ENCODE assay signal across 12 cellular contexts in the genomic region with DNA sequence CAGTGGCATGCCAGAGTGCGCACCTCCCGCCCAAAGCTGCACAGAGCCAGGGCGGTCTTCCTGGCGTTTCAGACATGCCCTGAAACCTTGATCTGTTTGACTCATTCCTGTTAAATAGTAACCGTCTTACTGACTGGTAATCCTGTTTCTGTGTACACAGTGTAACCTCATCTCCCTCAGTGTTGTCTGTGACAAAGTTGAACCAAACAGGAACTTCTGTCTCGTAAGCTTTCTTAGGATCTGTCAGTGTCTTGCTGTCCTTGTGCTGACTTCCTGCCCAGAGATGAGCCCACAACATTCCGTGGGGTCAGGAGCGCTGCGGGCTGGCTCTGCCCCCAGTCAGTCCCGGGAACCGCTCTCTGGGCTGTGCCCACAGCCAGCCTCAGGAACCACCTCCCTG. TPM values are rescaled to one million over a fixed set of nuclear protein-coding genes. Genes with fewer than 3 reads are reported as not detected.
A peak's percentile ranks its signal among the peaks of the same experiment; 100 is the strongest.
DNase-seq lines count a peak whose midpoint lies in the region; ATAC-seq, FAIRE-seq and TF ChIP-seq lines count a peak whose summit lies in the region.
"Not testable (repeated sequence)": the region's sequence is repeated elsewhere in the genome, so short reads cannot be mapped to it uniquely, and the experiment has no call there.
"Had no signal": no experiment of that assay in that cellular context is flagged by ENCODE, and none has a peak within 500 bp of the region (broad histone marks: within the 10 kb centered on the region; RNA-seq: fewer than 3 reads in every experiment).

No MANE protein-coding gene starts in this region.

- TF ChIP-seq POLR2A in A549 (IDR thresholded peaks at IDR 0.05; ENCODE audit: low read length); endothelial cell of umbilical vein (IDR thresholded peaks at IDR 0.05; ENCODE audit: low read depth, low read length); HepG2 (IDR thresholded peaks at IDR 0.05; ENCODE audit: insufficient read depth in 1 of 2, low read depth in 2 of 2, low read length in 2 of 2): not testable (repeated sequence)

- H3K79me2 ChIP-seq in endothelial cell of umbilical vein (ENCODE audit: control insufficient read depth, insufficient read depth, low read length); HepG2 (ENCODE audit: insufficient read depth, low read length): not testable (repeated sequence)

- FAIRE-seq in A549 (lab: Jason Lieb, UNC) (peak; percentile 100), endothelial cell of umbilical vein (lab: Jason Lieb, UNC) (peak; percentile 21), kidney (lab: Jason Lieb, UNC) (peak; percentile 37), HepG2 (lab: Jason Lieb, UNC) (peak; percentile 100)
- FAIRE-seq in pancreas (lab: Jason Lieb, UNC): not testable (repeated sequence)

- peak; percentile 98 for ATAC-seq in A549
- peak; percentile 37 for ATAC-seq in GM18909 (IDR thresholded peaks at IDR 0.05; ENCODE audit: poor library complexity, unreplicated experiment)
- peak; percentile 65 for ATAC-seq in HG03354 (IDR thresholded peaks at IDR 0.05; ENCODE audit: poor library complexity, severe bottlenecking, unreplicated experiment)
- peak; percentile 97 for ATAC-seq in RWPE2 (ENCODE audit: low read depth)
- ATAC-seq in HepG2: peak; percentile 95
- ATAC-seq in pancreas: peak; percentile 52 to 74 (median 69)

- DNase-seq in A549 (ENCODE audit: low read depth in 1 of 2, low spot score in 1 of 2); RWPE2 (ENCODE audit: low spot score); endothelial cell of umbilical vein (ENCODE audit: low read depth, low spot score); kidney; HepG2 (ENCODE audit: low spot score); pancreas: not testable (repeated sequence)

- in situ Hi-C loops in HepG2 (cut with HindIII; ENCODE audit: extremely low pct_ligation_motif_present, low pct_unique_long_range_greater_than_20kb): not testable (repeated sequence)

- not testable (repeated sequence) for H3K4me1 ChIP-seq in A549; RWPE2 (ENCODE audit: insufficient read depth, poor library complexity, severe bottlenecking); endothelial cell of umbilical vein (ENCODE audit: control insufficient read depth, extremely low read depth, insufficient read depth, low read length); kidney (ENCODE audit: control insufficient read depth in 1 of 2, insufficient read depth in 1 of 2, low read depth in 1 of 2, low read length in 2 of 2); HepG2 (ENCODE audit: insufficient read depth, low read length); pancreas

- H3K4me3 ChIP-seq in A549; RWPE2 (ENCODE audit: severe bottlenecking); endothelial cell of umbilical vein (replicated peaks in 1 of 3; ENCODE audit: insufficient read depth in 1 of 3, low read depth in 1 of 3, low read length in 3 of 3); kidney (ENCODE audit: low read length in 2 of 2); HepG2 (replicated peaks in 1 of 3; ENCODE audit: insufficient read depth in 1 of 3, low read depth in 2 of 3, low read length in 3 of 3); pancreas: not testable (repeated sequence)

- intact Hi-C loops in endothelial cell of umbilical vein (cut with micrococcal nuclease); kidney (cut with DNase I); HepG2 (cut with micrococcal nuclease; ENCODE audit: unreplicated experiment); pancreas (cut with DNase I): not testable (repeated sequence)

- no CpG with 5 or more reads among the region's 11 CpGs for WGBS in A549 (ENCODE audit: missing lambda C conversion rate)
- WGBS in HepG2 (ENCODE audit: low lambda C conversion rate): no CpG with 5 or more reads among the region's 11 CpGs
- no CpG with 5 or more reads among the region's 11 CpGs for WGBS in pancreas, 2 donors

- H3K9me3 ChIP-seq in A549; RWPE2 (ENCODE audit: severe bottlenecking); endothelial cell of umbilical vein (replicated peaks; ENCODE audit: control insufficient read depth, insufficient read depth, low read length); kidney (ENCODE audit: control insufficient read depth in 1 of 2, low read length in 2 of 2); HepG2 (ENCODE audit: low read length); pancreas: not testable (repeated sequence)

- not testable (repeated sequence) for BruUV-seq in endothelial cell of umbilical vein (replicated peaks; lab: Mats Ljungman, UMichigan); HepG2 (replicated peaks; lab: Mats Ljungman, UMichigan)

- dilution Hi-C loops in endothelial cell of umbilical vein (cut with MboI; ENCODE audit: extremely low pct_ligation_motif_present, low sequenced_read_pairs): not testable (repeated sequence)

- TF ChIP-seq EP300 in A549 (IDR thresholded peaks at IDR 0.05); HepG2 (IDR thresholded peaks at IDR 0.05; ENCODE audit: low read depth in 2 of 2, low read length in 2 of 2); HepG2 (CRISPR knock-in tag; IDR thresholded peaks at IDR 0.05; ENCODE audit: borderline replicate concordance): not testable (repeated sequence)

- H3K36me3 ChIP-seq in RWPE2 (ENCODE audit: low read depth); endothelial cell of umbilical vein (ENCODE audit: control insufficient read depth in 2 of 2, extremely low read depth in 1 of 2, insufficient read depth in 2 of 2, low read length in 2 of 2); kidney (ENCODE audit: control insufficient read depth in 1 of 2, insufficient read depth in 2 of 2, low read length in 2 of 2); HepG2 (replicated peaks in 1 of 2; ENCODE audit: control insufficient read depth in 1 of 2, insufficient read depth in 2 of 2, low read length in 2 of 2); pancreas: not testable (repeated sequence)

- H4K20me1 ChIP-seq in endothelial cell of umbilical vein (replicated peaks; ENCODE audit: control insufficient read depth, extremely low read depth, insufficient read depth, low read length); HepG2 (ENCODE audit: insufficient read depth, low read length): not testable (repeated sequence)

- H3K27me3 ChIP-seq in RWPE2 (ENCODE audit: insufficient read depth, poor library complexity, severe bottlenecking); endothelial cell of umbilical vein (ENCODE audit: control insufficient read depth in 2 of 2, insufficient read depth in 2 of 2, low read length in 2 of 2); HepG2 (ENCODE audit: control insufficient read depth in 1 of 2, insufficient read depth in 2 of 2, low read length in 2 of 2); pancreas: not testable (repeated sequence)

- CTCF ChIA-PET in A549 (lab: Yijun Ruan, JAX); endothelial cell of umbilical vein (lab: Charles Lee); HepG2 (lab: Yijun Ruan, JAX; ENCODE audit: low intra/inter-chr PET ratio, low total read pairs): not testable (repeated sequence)

- not testable (repeated sequence) for H2AFZ ChIP-seq in endothelial cell of umbilical vein (ENCODE audit: low read depth, low read length); HepG2 (ENCODE audit: low read length)

- TF ChIP-seq RAD21 in A549 (conservative IDR thresholded peaks at IDR 0.05 in 1 of 2, IDR thresholded peaks at IDR 0.05 in 1 of 2); HepG2 (CRISPR knock-in tag; IDR thresholded peaks at IDR 0.05): not testable (repeated sequence)

- POLR2A ChIA-PET in A549 (lab: Yijun Ruan, JAX); endothelial cell of umbilical vein (lab: Charles Lee); HepG2 (lab: Yijun Ruan, JAX): not testable (repeated sequence)

- not testable (repeated sequence) for H3K4me2 ChIP-seq in A549; endothelial cell of umbilical vein (ENCODE audit: insufficient read depth, low read length); HepG2 (ENCODE audit: low read depth, low read length)

- not testable (repeated sequence) for TF ChIP-seq CTCF in A549 (IDR thresholded peaks at IDR 0.05); RWPE2 (IDR thresholded peaks at IDR 0.05; ENCODE audit: poor library complexity, severe bottlenecking); endothelial cell of umbilical vein (IDR thresholded peaks at IDR 0.05; ENCODE audit: extremely low read depth in 1 of 2, insufficient read depth in 1 of 2, low read depth in 1 of 2, low read length in 2 of 2); kidney (IDR thresholded peaks at IDR 0.05; ENCODE audit: borderline replicate concordance, extremely low read depth, insufficient read depth); HepG2 (CRISPR knock-in tag; IDR thresholded peaks at IDR 0.05); pancreas (IDR thresholded peaks at IDR 0.05)

- not testable (repeated sequence) for H3K9me1 ChIP-seq in endothelial cell of umbilical vein (replicated peaks; ENCODE audit: control insufficient read depth, extremely low read depth, insufficient read depth, low read length)

- not testable (repeated sequence) for H3K9ac ChIP-seq in endothelial cell of umbilical vein (replicated peaks; ENCODE audit: extremely low read depth, insufficient read depth, low read length); kidney (ENCODE audit: low read length in 2 of 2); HepG2 (ENCODE audit: insufficient read depth, low read depth, low read length)

- not testable (repeated sequence) for H3K27ac ChIP-seq in A549; RWPE2 (ENCODE audit: poor library complexity, severe bottlenecking); endothelial cell of umbilical vein (ENCODE audit: insufficient read depth, low read depth, low read length); kidney (ENCODE audit: low read depth in 2 of 2, low read length in 2 of 2); HepG2 (ENCODE audit: extremely low read length, insufficient read depth, low read length); pancreas

RNA-seq across cellular contexts. Expression of gene PDPK1, which starts 30.8 kb away (rescaled TPM):
- polyA plus RNA-seq in A549 (2011; rRNA removed) (29.7 and 38.1 TPM in 2 replicates), A549 (2017; fragmentation: RNase III; extraction: RNeasy Plus Mini Kit Qiagen cat#74134 plus additional on column Dnase treatment) (17.3 to 17.8 TPM (median 17.7 TPM) in 3 replicates), endothelial cell of umbilical vein (19.9 and 22.4 TPM in 2 replicates), kidney (ENCODE audit: insufficient read depth, low read depth, low replicate concordance) (14.3 TPM), HepG2 (2011; rRNA removed) (129 TPM in 2 replicates), pancreas (10 to 100 TPM; 12.7 to 27.3 TPM)
- 11.2 and 18.2 TPM in 2 replicates for polyA plus RNA-seq in A549 (2012; cell fraction: cytosol; rRNA removed)
- polyA plus RNA-seq in A549 (2012; cell fraction: nucleus; rRNA removed): 19.4 and 19.5 TPM in 2 replicates
- 19.6 and 20.5 TPM in 2 replicates for polyA minus RNA-seq in A549 (2011; rRNA and poly(A)+ RNA removed)
- total RNA-seq in endothelial cell of umbilical vein (37.3 and 40.8 TPM in 2 replicates), kidney (52.3 TPM), HepG2 (2016; rRNA removed; fragmentation: Illumina TruSeq; extraction: Trizol) (59.6 and 72.9 TPM in 2 replicates), pancreas (10 to 100 TPM; 24.2 to 34.8 (median 31.9) TPM)
- 24.6 and 26.6 TPM in 2 replicates for polyA plus RNA-seq in endothelial cell of umbilical vein (2011; cell fraction: cytosol; rRNA removed)
- polyA plus RNA-seq in endothelial cell of umbilical vein (2011; cell fraction: nucleus; rRNA removed): 43.3 and 47.2 TPM in 2 replicates
- 23.8 and 24.9 TPM in 2 replicates for polyA plus RNA-seq in endothelial cell of umbilical vein (2012)
- 39.4 and 42.7 TPM in 2 replicates for polyA minus RNA-seq in endothelial cell of umbilical vein
- polyA minus RNA-seq in endothelial cell of umbilical vein (2011; cell fraction: cytosol; rRNA and poly(A)+ RNA removed): 17.0 TPM
- 26.3 and 30.0 TPM in 2 replicates for polyA minus RNA-seq in endothelial cell of umbilical vein (2011; cell fraction: nucleus; rRNA and poly(A)+ RNA removed)
- 53.8 and 58.1 TPM in 2 replicates for total RNA-seq in HepG2 (2016; cell fraction: cytosol; rRNA removed; fragmentation: Illumina TruSeq; extraction: Trizol; ENCODE audit: low read depth)
- total RNA-seq in HepG2 (2016; cell fraction: insoluble cytoplasmic fraction; rRNA removed; fragmentation: Illumina TruSeq; extraction: Trizol): 57.5 and 62.0 TPM in 2 replicates
- total RNA-seq in HepG2 (2016; cell fraction: membrane; rRNA removed; fragmentation: Illumina TruSeq; extraction: Trizol): 43.6 and 57.5 TPM in 2 replicates
- 40.5 and 51.1 TPM in 2 replicates for total RNA-seq in HepG2 (2016; cell fraction: nucleus; rRNA removed; fragmentation: Illumina TruSeq; extraction: Trizol)
- polyA plus RNA-seq in HepG2 (2011; cell fraction: cytosol; rRNA removed): 93.3 and 120 TPM in 2 replicates
- polyA plus RNA-seq in HepG2 (2011; cell fraction: nucleus; rRNA removed): 125 and 138 TPM in 2 replicates
- polyA plus RNA-seq in HepG2 (2012): 68.8 and 96.6 TPM in 2 replicates
- 21.1 and 27.5 TPM in 2 replicates for polyA plus RNA-seq in HepG2 (2016; cell fraction: cytosol; fragmentation: Illumina TruSeq; extraction: Trizol; ENCODE audit: low read depth)
- 55.5 and 59.6 TPM in 2 replicates for polyA plus RNA-seq in HepG2 (2016; cell fraction: insoluble cytoplasmic fraction; fragmentation: Illumina TruSeq; extraction: Trizol; ENCODE audit: low read depth)
- 31.1 and 35.0 TPM in 2 replicates for polyA plus RNA-seq in HepG2 (2016; cell fraction: membrane; fragmentation: Illumina TruSeq; extraction: Trizol; ENCODE audit: low read depth)
- 66.4 and 80.4 TPM in 2 replicates for polyA plus RNA-seq in HepG2 (2016; cell fraction: nucleus; fragmentation: Illumina TruSeq; extraction: Trizol; ENCODE audit: insufficient read depth, low read depth)
- 39.6 and 230 TPM in 2 replicates for polyA minus RNA-seq in HepG2 (2011; rRNA and poly(A)+ RNA removed; ENCODE audit: low replicate concordance)
- polyA minus RNA-seq in HepG2 (2011; cell fraction: cytosol; rRNA and poly(A)+ RNA removed): 117 and 142 TPM in 2 replicates
- polyA minus RNA-seq in HepG2 (2011; cell fraction: nucleus; rRNA and poly(A)+ RNA removed): 118 and 140 TPM in 2 replicates

RNA-seq across cellular contexts. Expression of gene CEMP1, which starts 37.4 kb away (rescaled TPM):
- polyA plus RNA-seq in A549 (2011; rRNA removed) (not detected in 2 replicates), A549 (2017; fragmentation: RNase III; extraction: RNeasy Plus Mini Kit Qiagen cat#74134 plus additional on column Dnase treatment) (not detected in 3 replicates), endothelial cell of umbilical vein (not detected in 2 replicates), kidney (ENCODE audit: insufficient read depth, low read depth, low replicate concordance) (not detected), HepG2 (2011; rRNA removed) (0.04 TPM in 1 of 2 replicates, not detected in the other), pancreas (1 to 10 TPM; 1.1 to 1.2 TPM)
- polyA plus RNA-seq in A549 (2012; cell fraction: cytosol; rRNA removed): not detected in 2 replicates
- not detected in 2 replicates for polyA plus RNA-seq in A549 (2012; cell fraction: nucleus; rRNA removed)
- polyA minus RNA-seq in A549 (2011; rRNA and poly(A)+ RNA removed): not detected in 2 replicates
- total RNA-seq in endothelial cell of umbilical vein (not detected in 2 replicates), kidney (0.54 TPM), HepG2 (2016; rRNA removed; fragmentation: Illumina TruSeq; extraction: Trizol) (not detected in 2 replicates), pancreas (under 1 TPM; 0.12 to 0.92 (median 0.62) TPM)
- not detected in 2 replicates for polyA plus RNA-seq in endothelial cell of umbilical vein (2011; cell fraction: cytosol; rRNA removed)
- not detected in 2 replicates for polyA plus RNA-seq in endothelial cell of umbilical vein (2011; cell fraction: nucleus; rRNA removed)
- 1.1 TPM in 1 of 2 replicates, not detected in the other for polyA plus RNA-seq in endothelial cell of umbilical vein (2012)
- not detected in 2 replicates for polyA minus RNA-seq in endothelial cell of umbilical vein
- not detected for polyA minus RNA-seq in endothelial cell of umbilical vein (2011; cell fraction: cytosol; rRNA and poly(A)+ RNA removed)
- polyA minus RNA-seq in endothelial cell of umbilical vein (2011; cell fraction: nucleus; rRNA and poly(A)+ RNA removed): not detected in 2 replicates
- total RNA-seq in HepG2 (2016; cell fraction: cytosol; rRNA removed; fragmentation: Illumina TruSeq; extraction: Trizol; ENCODE audit: low read depth): not detected in 2 replicates
- total RNA-seq in HepG2 (2016; cell fraction: insoluble cytoplasmic fraction; rRNA removed; fragmentation: Illumina TruSeq; extraction: Trizol): not detected in 2 replicates
- not detected in 2 replicates for total RNA-seq in HepG2 (2016; cell fraction: membrane; rRNA removed; fragmentation: Illumina TruSeq; extraction: Trizol)
- total RNA-seq in HepG2 (2016; cell fraction: nucleus; rRNA removed; fragmentation: Illumina TruSeq; extraction: Trizol): not detected in 2 replicates
- not detected in 2 replicates for polyA plus RNA-seq in HepG2 (2011; cell fraction: cytosol; rRNA removed)
- polyA plus RNA-seq in HepG2 (2011; cell fraction: nucleus; rRNA removed): 0.16 TPM in 1 of 2 replicates, not detected in the other
- not detected in 2 replicates for polyA plus RNA-seq in HepG2 (2012)
- not detected in 2 replicates for polyA plus RNA-seq in HepG2 (2016; cell fraction: cytosol; fragmentation: Illumina TruSeq; extraction: Trizol; ENCODE audit: low read depth)
- polyA plus RNA-seq in HepG2 (2016; cell fraction: insoluble cytoplasmic fraction; fragmentation: Illumina TruSeq; extraction: Trizol; ENCODE audit: low read depth): not detected in 2 replicates
- not detected in 2 replicates for polyA plus RNA-seq in HepG2 (2016; cell fraction: membrane; fragmentation: Illumina TruSeq; extraction: Trizol; ENCODE audit: low read depth)
- polyA plus RNA-seq in HepG2 (2016; cell fraction: nucleus; fragmentation: Illumina TruSeq; extraction: Trizol; ENCODE audit: insufficient read depth, low read depth): not detected in 2 replicates
- 0.10 and 0.16 TPM in 2 replicates for polyA minus RNA-seq in HepG2 (2011; rRNA and poly(A)+ RNA removed; ENCODE audit: low replicate concordance)
- polyA minus RNA-seq in HepG2 (2011; cell fraction: cytosol; rRNA and poly(A)+ RNA removed): not detected in 2 replicates
- 0.37 and 0.52 TPM in 2 replicates for polyA minus RNA-seq in HepG2 (2011; cell fraction: nucleus; rRNA and poly(A)+ RNA removed)
- total RNA-seq: A673, Daoy, GM23248 had no signal
- polyA plus RNA-seq: AG04450 had no signal

RNA-seq across cellular contexts. Expression of gene AMDHD2, which starts 48.4 kb away (rescaled TPM):
- polyA plus RNA-seq in A549 (2011; rRNA removed) (5.2 and 6.6 TPM in 2 replicates), A549 (2017; fragmentation: RNase III; extraction: RNeasy Plus Mini Kit Qiagen cat#74134 plus additional on column Dnase treatment) (21.7 to 28.8 TPM (median 27.7 TPM) in 3 replicates), endothelial cell of umbilical vein (39.4 and 58.2 TPM in 2 replicates), kidney (ENCODE audit: insufficient read depth, low read depth, low replicate concordance) (51.8 TPM), HepG2 (2011; rRNA removed) (33.5 and 51.3 TPM in 2 replicates), pancreas (10 to 100 TPM; 27.7 to 36.3 TPM)
- polyA plus RNA-seq in A549 (2012; cell fraction: cytosol; rRNA removed): 22.2 and 28.7 TPM in 2 replicates
- 173 and 198 TPM in 2 replicates for polyA plus RNA-seq in A549 (2012; cell fraction: nucleus; rRNA removed)
- polyA minus RNA-seq in A549 (2011; rRNA and poly(A)+ RNA removed): 6.9 and 9.6 TPM in 2 replicates
- total RNA-seq in endothelial cell of umbilical vein (54.5 and 59.5 TPM in 2 replicates), kidney (52.1 TPM), HepG2 (2016; rRNA removed; fragmentation: Illumina TruSeq; extraction: Trizol) (13.8 and 39.1 TPM in 2 replicates), pancreas (10 to 100 TPM in 4 of 6 donors, 1 to 10 TPM in 2; 8.0 to 18.7 (median 10.9) TPM)
- 13.6 and 21.4 TPM in 2 replicates for polyA plus RNA-seq in endothelial cell of umbilical vein (2011; cell fraction: cytosol; rRNA removed)
- 188 and 225 TPM in 2 replicates for polyA plus RNA-seq in endothelial cell of umbilical vein (2011; cell fraction: nucleus; rRNA removed)
- 24.1 and 27.6 TPM in 2 replicates for polyA plus RNA-seq in endothelial cell of umbilical vein (2012)
- polyA minus RNA-seq in endothelial cell of umbilical vein: 22.5 and 34.3 TPM in 2 replicates
- polyA minus RNA-seq in endothelial cell of umbilical vein (2011; cell fraction: cytosol; rRNA and poly(A)+ RNA removed): 14.8 TPM
- polyA minus RNA-seq in endothelial cell of umbilical vein (2011; cell fraction: nucleus; rRNA and poly(A)+ RNA removed): 46.0 and 79.6 TPM in 2 replicates
- 14.4 and 16.3 TPM in 2 replicates for total RNA-seq in HepG2 (2016; cell fraction: cytosol; rRNA removed; fragmentation: Illumina TruSeq; extraction: Trizol; ENCODE audit: low read depth)
- 15.5 and 37.7 TPM in 2 replicates for total RNA-seq in HepG2 (2016; cell fraction: insoluble cytoplasmic fraction; rRNA removed; fragmentation: Illumina TruSeq; extraction: Trizol)
- 11.4 and 12.8 TPM in 2 replicates for total RNA-seq in HepG2 (2016; cell fraction: membrane; rRNA removed; fragmentation: Illumina TruSeq; extraction: Trizol)
- 56.5 and 57.9 TPM in 2 replicates for total RNA-seq in HepG2 (2016; cell fraction: nucleus; rRNA removed; fragmentation: Illumina TruSeq; extraction: Trizol)
- polyA plus RNA-seq in HepG2 (2011; cell fraction: cytosol; rRNA removed): 12.9 and 24.3 TPM in 2 replicates
- polyA plus RNA-seq in HepG2 (2011; cell fraction: nucleus; rRNA removed): 624 and 803 TPM in 2 replicates
- polyA plus RNA-seq in HepG2 (2012): 30.1 and 34.2 TPM in 2 replicates
- polyA plus RNA-seq in HepG2 (2016; cell fraction: cytosol; fragmentation: Illumina TruSeq; extraction: Trizol; ENCODE audit: low read depth): 5.3 and 8.4 TPM in 2 replicates
- 11.9 and 12.8 TPM in 2 replicates for polyA plus RNA-seq in HepG2 (2016; cell fraction: insoluble cytoplasmic fraction; fragmentation: Illumina TruSeq; extraction: Trizol; ENCODE audit: low read depth)
- 7.2 and 9.8 TPM in 2 replicates for polyA plus RNA-seq in HepG2 (2016; cell fraction: membrane; fragmentation: Illumina TruSeq; extraction: Trizol; ENCODE audit: low read depth)
- 125 and 129 TPM in 2 replicates for polyA plus RNA-seq in HepG2 (2016; cell fraction: nucleus; fragmentation: Illumina TruSeq; extraction: Trizol; ENCODE audit: insufficient read depth, low read depth)
- 20.8 and 63.2 TPM in 2 replicates for polyA minus RNA-seq in HepG2 (2011; rRNA and poly(A)+ RNA removed; ENCODE audit: low replicate concordance)
- polyA minus RNA-seq in HepG2 (2011; cell fraction: cytosol; rRNA and poly(A)+ RNA removed): 11.8 and 13.7 TPM in 2 replicates
- 81.2 and 102 TPM in 2 replicates for polyA minus RNA-seq in HepG2 (2011; cell fraction: nucleus; rRNA and poly(A)+ RNA removed)

RNA-seq across cellular contexts. Expression of gene ATP6V0C, which starts 54.8 kb away (rescaled TPM):
- polyA plus RNA-seq in A549 (2011; rRNA removed) (9.4 and 14.7 TPM in 2 replicates), A549 (2017; fragmentation: RNase III; extraction: RNeasy Plus Mini Kit Qiagen cat#74134 plus additional on column Dnase treatment) (152 to 153 TPM (median 153 TPM) in 3 replicates), endothelial cell of umbilical vein (122 and 146 TPM in 2 replicates), kidney (ENCODE audit: insufficient read depth, low read depth, low replicate concordance) (520 TPM), HepG2 (2011; rRNA removed) (20.1 and 21.1 TPM in 2 replicates), pancreas (100 to 1,000 TPM in 1 of 2 donors, 10 to 100 TPM in 1; 59.8 to 124 TPM)
- 93.2 and 106 TPM in 2 replicates for polyA plus RNA-seq in A549 (2012; cell fraction: cytosol; rRNA removed)
- polyA plus RNA-seq in A549 (2012; cell fraction: nucleus; rRNA removed): 111 and 115 TPM in 2 replicates
- polyA minus RNA-seq in A549 (2011; rRNA and poly(A)+ RNA removed): 15.8 and 32.8 TPM in 2 replicates
- total RNA-seq in endothelial cell of umbilical vein (187 and 194 TPM in 2 replicates), kidney (303 TPM), HepG2 (2016; rRNA removed; fragmentation: Illumina TruSeq; extraction: Trizol) (7.2 and 10.4 TPM in 2 replicates), pancreas (10 to 100 TPM; 39.9 to 92.3 (median 66.8) TPM)
- 82.0 and 82.5 TPM in 2 replicates for polyA plus RNA-seq in endothelial cell of umbilical vein (2011; cell fraction: cytosol; rRNA removed)
- polyA plus RNA-seq in endothelial cell of umbilical vein (2011; cell fraction: nucleus; rRNA removed): 37.3 and 44.2 TPM in 2 replicates
- 209 and 256 TPM in 2 replicates for polyA plus RNA-seq in endothelial cell of umbilical vein (2012)
- 31.4 and 43.3 TPM in 2 replicates for polyA minus RNA-seq in endothelial cell of umbilical vein
- 112 TPM for polyA minus RNA-seq in endothelial cell of umbilical vein (2011; cell fraction: cytosol; rRNA and poly(A)+ RNA removed)
- 19.4 and 31.2 TPM in 2 replicates for polyA minus RNA-seq in endothelial cell of umbilical vein (2011; cell fraction: nucleus; rRNA and poly(A)+ RNA removed)
- 7.6 and 9.4 TPM in 2 replicates for total RNA-seq in HepG2 (2016; cell fraction: cytosol; rRNA removed; fragmentation: Illumina TruSeq; extraction: Trizol; ENCODE audit: low read depth)
- total RNA-seq in HepG2 (2016; cell fraction: insoluble cytoplasmic fraction; rRNA removed; fragmentation: Illumina TruSeq; extraction: Trizol): 5.7 and 10.1 TPM in 2 replicates
- total RNA-seq in HepG2 (2016; cell fraction: membrane; rRNA removed; fragmentation: Illumina TruSeq; extraction: Trizol): 11.1 and 14.0 TPM in 2 replicates
- total RNA-seq in HepG2 (2016; cell fraction: nucleus; rRNA removed; fragmentation: Illumina TruSeq; extraction: Trizol): 13.6 and 17.3 TPM in 2 replicates
- polyA plus RNA-seq in HepG2 (2011; cell fraction: cytosol; rRNA removed): 29.7 and 32.0 TPM in 2 replicates
- 42.5 and 51.4 TPM in 2 replicates for polyA plus RNA-seq in HepG2 (2011; cell fraction: nucleus; rRNA removed)
- 133 and 154 TPM in 2 replicates for polyA plus RNA-seq in HepG2 (2012)
- polyA plus RNA-seq in HepG2 (2016; cell fraction: cytosol; fragmentation: Illumina TruSeq; extraction: Trizol; ENCODE audit: low read depth): 106 and 119 TPM in 2 replicates
- polyA plus RNA-seq in HepG2 (2016; cell fraction: insoluble cytoplasmic fraction; fragmentation: Illumina TruSeq; extraction: Trizol; ENCODE audit: low read depth): 50.3 and 60.7 TPM in 2 replicates
- 97.9 and 104 TPM in 2 replicates for polyA plus RNA-seq in HepG2 (2016; cell fraction: membrane; fragmentation: Illumina TruSeq; extraction: Trizol; ENCODE audit: low read depth)
- polyA plus RNA-seq in HepG2 (2016; cell fraction: nucleus; fragmentation: Illumina TruSeq; extraction: Trizol; ENCODE audit: insufficient read depth, low read depth): 168 and 190 TPM in 2 replicates
- 20.0 and 29.5 TPM in 2 replicates for polyA minus RNA-seq in HepG2 (2011; rRNA and poly(A)+ RNA removed; ENCODE audit: low replicate concordance)
- 52.8 and 62.5 TPM in 2 replicates for polyA minus RNA-seq in HepG2 (2011; cell fraction: cytosol; rRNA and poly(A)+ RNA removed)
- polyA minus RNA-seq in HepG2 (2011; cell fraction: nucleus; rRNA and poly(A)+ RNA removed): 10.4 and 11.5 TPM in 2 replicates

Comparison
In these comparisons a context has a peak if more than half of its experiments do, and no peak if none do; other contexts are left out.
1. ATAC-seq: peak in every context shown above with its lines; median percentile 98 in A549; 97 in RWPE2; 95 in HepG2; 69 in pancreas; 65 in HG03354; 37 in GM18909.